26 cellular contexts compared by ENCODE assay signal in genomic region chr10:31659665-31660064, GRCh38.
"Had no signal": no experiment of that assay in that cellular context is flagged by ENCODE, and none has a peak within 500 bp of the region (broad histone marks: within the 10 kb centered on the region; RNA-seq: fewer than 3 reads in every experiment).

No MANE protein-coding gene starts in this region.

- H3K4me1 ChIP-seq: adrenal gland, colonic mucosa, esophagus squamous epithelium, gastrocnemius medialis, lower lobe of right lung had no signal

- H3K27me3 ChIP-seq: adrenal gland, ascending aorta, colonic mucosa, esophagus squamous epithelium, gastrocnemius medialis had no signal

- H3K9me3 ChIP-seq: adrenal gland, ascending aorta, colonic mucosa, esophagus squamous epithelium, gastrocnemius medialis, lower lobe of right lung had no signal

- FAIRE-seq: keratinocyte had no signal

- H3K4me3 Mint-ChIP-seq: activated CD4-positive, alpha-beta T cell treated with anti-CD3 and anti-CD28 coated beads, Interleukin-2, amount 10 ng/mL, durations not matched to agents 7 days and 5 days; activated CD8-positive, alpha-beta memory T cell treated with anti-CD3 and anti-CD28 coated beads, Interleukin-2, amount 10 ng/mL, durations not matched to agents 7 days and 5 days; activated CD8-positive, alpha-beta T cell treated with anti-CD3 and anti-CD28 coated beads for 36 hours; activated T-helper 1 cell treated with anti-CD3 and anti-CD28 coated beads, Interleukin-12 subunit alpha, Interleukin-12 subunit beta, Interleukin-2, Interleukin-4 antibody, amounts not matched to agents 30 ng/mL and 10 ng/mL and 1 ng/mL, durations not matched to agents 14 hours and 24 hours and 36 hours; mesothelial cell of epicardium; natural killer cell treated with Interleukin-12 subunit alpha and Interleukin-12 subunit beta and Interleukin-15 and Interleukin-18, amount 100 ng/mL, for 72 hours; stimulated activated effector memory CD8-positive, alpha-beta T cell treated with anti-CD3 and anti-CD28 coated beads, Interleukin-12 subunit alpha, Interleukin-12 subunit beta, amount 100 ng/mL, for 72 hours; stimulated activated naive CD8-positive, alpha-beta T cell treated with anti-CD3 and anti-CD28 coated beads, Interleukin-15, amount 100 ng/mL, for 72 hours; type B pancreatic cell had no signal

- ATAC-seq: activated CD4-positive, CD25-positive, alpha-beta regulatory T cell treated with anti-CD3 and anti-CD28 coated beads, Interleukin-2, amount 50 U/mL, for 24 hours; activated CD8-positive, alpha-beta memory T cell treated with anti-CD3 and anti-CD28 coated beads, Interleukin-2, amount 10 ng/mL, durations not matched to agents 7 days and 5 days; activated CD8-positive, alpha-beta T cell treated with anti-CD3 and anti-CD28 coated beads for 36 hours; activated naive CD4-positive, alpha-beta T cell treated with anti-CD3 and anti-CD28 coated beads, Interleukin-2, amount 50 U/mL, for 72 hours; gastrocnemius medialis; lower lobe of right lung; natural killer cell treated with Interleukin-12 subunit alpha and Interleukin-12 subunit beta and Interleukin-15 and Interleukin-18, amount 100 ng/mL, for 72 hours; right cardiac atrium; SK-N-SH treated with all-trans-retinoic acid at 6 μM for 48 hours; stimulated activated effector memory CD8-positive, alpha-beta T cell treated with anti-CD3 and anti-CD28 coated beads, Interleukin-12 subunit alpha, Interleukin-12 subunit beta, amount 100 ng/mL, for 72 hours; stimulated activated naive CD8-positive, alpha-beta T cell treated with anti-CD3 and anti-CD28 coated beads, Interleukin-15, amount 100 ng/mL, for 72 hours had no signal

- H3K4me1 Mint-ChIP-seq: activated CD4-positive, alpha-beta T cell treated with anti-CD3 and anti-CD28 coated beads, Interleukin-2, amount 10 ng/mL, durations not matched to agents 7 days and 5 days; activated CD8-positive, alpha-beta memory T cell treated with anti-CD3 and anti-CD28 coated beads, Interleukin-2, amount 10 ng/mL, durations not matched to agents 7 days and 5 days; stimulated activated effector memory CD8-positive, alpha-beta T cell treated with anti-CD3 and anti-CD28 coated beads, Interleukin-12 subunit alpha, Interleukin-12 subunit beta, amount 100 ng/mL, for 72 hours; stimulated activated naive CD8-positive, alpha-beta T cell treated with anti-CD3 and anti-CD28 coated beads, Interleukin-15, amount 100 ng/mL, for 72 hours had no signal

- H3K36me3 Mint-ChIP-seq: activated CD8-positive, alpha-beta memory T cell treated with anti-CD3 and anti-CD28 coated beads, Interleukin-2, amount 10 ng/mL, durations not matched to agents 7 days and 5 days; activated naive CD4-positive, alpha-beta T cell treated with anti-CD3 and anti-CD28 coated beads, Interleukin-2, amount 50 U/mL, for 72 hours; mesothelial cell of epicardium; natural killer cell treated with Interleukin-12 subunit alpha and Interleukin-12 subunit beta and Interleukin-15 and Interleukin-18, amount 100 ng/mL, for 72 hours; stimulated activated effector memory CD8-positive, alpha-beta T cell treated with anti-CD3 and anti-CD28 coated beads, Interleukin-12 subunit alpha, Interleukin-12 subunit beta, amount 100 ng/mL, for 72 hours; type B pancreatic cell had no signal

- H3K27me3 Mint-ChIP-seq: progenitor cell of endocrine pancreas, type B pancreatic cell had no signal

- H3K4me3 ChIP-seq: adrenal gland, ascending aorta, colonic mucosa, dorsolateral prefrontal cortex, esophagus squamous epithelium, gastrocnemius medialis, lower lobe of right lung, skin epidermis had no signal

- H3K27ac ChIP-seq: adrenal gland, ascending aorta, colonic mucosa, dorsolateral prefrontal cortex, gastrocnemius medialis, lower lobe of right lung had no signal

- H3K36me3 ChIP-seq: adrenal gland, ascending aorta, colonic mucosa, esophagus squamous epithelium, gastrocnemius medialis, lower lobe of right lung had no signal

- H3K9me3 Mint-ChIP-seq: activated CD4-positive, alpha-beta T cell treated with anti-CD3 and anti-CD28 coated beads, Interleukin-2, amount 10 ng/mL, durations not matched to agents 7 days and 5 days; activated CD8-positive, alpha-beta T cell treated with anti-CD3 and anti-CD28 coated beads for 36 hours; activated naive CD4-positive, alpha-beta T cell treated with anti-CD3 and anti-CD28 coated beads, Interleukin-2, amount 50 U/mL, for 72 hours; activated T-helper 1 cell treated with anti-CD3 and anti-CD28 coated beads, Interleukin-12 subunit alpha, Interleukin-12 subunit beta, Interleukin-2, Interleukin-4 antibody, amounts not matched to agents 30 ng/mL and 10 ng/mL and 1 ng/mL, durations not matched to agents 14 hours and 24 hours and 36 hours; natural killer cell treated with Interleukin-12 subunit alpha and Interleukin-12 subunit beta and Interleukin-15 and Interleukin-18, amount 100 ng/mL, for 72 hours; stimulated activated effector memory CD8-positive, alpha-beta T cell treated with anti-CD3 and anti-CD28 coated beads, Interleukin-12 subunit alpha, Interleukin-12 subunit beta, amount 100 ng/mL, for 72 hours; stimulated activated naive CD8-positive, alpha-beta T cell treated with anti-CD3 and anti-CD28 coated beads, Interleukin-15, amount 100 ng/mL, for 72 hours; type B pancreatic cell had no signal

- H3K27ac Mint-ChIP-seq: activated CD4-positive, alpha-beta T cell treated with anti-CD3 and anti-CD28 coated beads, Interleukin-2, amount 10 ng/mL, durations not matched to agents 7 days and 5 days; activated CD8-positive, alpha-beta memory T cell treated with anti-CD3 and anti-CD28 coated beads, Interleukin-2, amount 10 ng/mL, durations not matched to agents 7 days and 5 days; activated CD8-positive, alpha-beta T cell treated with anti-CD3 and anti-CD28 coated beads for 36 hours; activated naive CD4-positive, alpha-beta T cell treated with anti-CD3 and anti-CD28 coated beads, Interleukin-2, amount 50 U/mL, for 72 hours; activated T-helper 1 cell treated with anti-CD3 and anti-CD28 coated beads, Interleukin-12 subunit alpha, Interleukin-12 subunit beta, Interleukin-2, Interleukin-4 antibody, amounts not matched to agents 30 ng/mL and 10 ng/mL and 1 ng/mL, durations not matched to agents 14 hours and 24 hours and 36 hours; mesothelial cell of epicardium; natural killer cell treated with Interleukin-12 subunit alpha and Interleukin-12 subunit beta and Interleukin-15 and Interleukin-18, amount 100 ng/mL, for 72 hours; progenitor cell of endocrine pancreas; stimulated activated effector memory CD8-positive, alpha-beta T cell treated with anti-CD3 and anti-CD28 coated beads, Interleukin-12 subunit alpha, Interleukin-12 subunit beta, amount 100 ng/mL, for 72 hours; stimulated activated naive CD8-positive, alpha-beta T cell treated with anti-CD3 and anti-CD28 coated beads, Interleukin-15, amount 100 ng/mL, for 72 hours; type B pancreatic cell had no signal

- DNase-seq: activated CD4-positive, alpha-beta T cell treated with anti-CD3 and anti-CD28 coated beads, Interleukin-2, amount 10 ng/mL, durations not matched to agents 7 days and 5 days; activated CD8-positive, alpha-beta memory T cell treated with anti-CD3 and anti-CD28 coated beads, Interleukin-2, amount 10 ng/mL, durations not matched to agents 7 days and 5 days; activated CD8-positive, alpha-beta T cell treated with anti-CD3 and anti-CD28 coated beads for 36 hours; activated gamma-delta T cell; activated T-cell treated with anti-CD3 and anti-CD28 coated beads for 4 hours; adrenal gland; colonic mucosa; dorsolateral prefrontal cortex; esophagus squamous epithelium; gastrocnemius medialis; lower lobe of right lung; right cardiac atrium; stimulated activated CD4-positive, alpha-beta T cell treated with anti-CD3 and anti-CD28 coated beads, Interleukin-2, amount 100 ng/mL, for 24 hours; stimulated activated naive CD8-positive, alpha-beta T cell treated with anti-CD3 and anti-CD28 coated beads, Interleukin-15, amount 100 ng/mL, for 72 hours had no signal
